In the genomic region with DNA sequence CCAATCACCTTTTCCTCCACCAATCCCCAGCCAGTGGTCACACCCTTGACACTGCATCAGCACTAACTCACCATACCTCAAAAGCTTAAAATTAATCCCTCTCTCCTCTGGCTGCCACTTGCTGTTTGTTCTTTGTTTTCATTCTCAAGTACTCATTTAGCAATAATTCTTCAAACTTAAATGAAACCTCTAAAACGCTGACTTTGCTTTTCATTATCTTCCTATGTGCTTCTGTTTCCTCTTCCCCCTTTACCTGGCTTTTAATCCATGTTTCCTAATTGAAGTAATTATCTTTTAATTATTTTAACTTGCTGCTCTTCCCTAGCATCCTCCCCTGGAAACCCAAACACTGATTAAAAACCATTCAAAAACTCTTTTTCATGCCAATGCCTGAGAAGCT, we compare ENCODE assay signal across 31 cellular contexts.
"Had no signal": no experiment of that assay in that cellular context is flagged by ENCODE, and none has a peak within 500 bp of the region (broad histone marks: within the 10 kb centered on the region; RNA-seq: fewer than 3 reads in every experiment).

No MANE protein-coding gene starts in this region.

- H3K36me3 ChIP-seq: brain microvascular endothelial cell, esophagus squamous epithelium, gastroesophageal sphincter, heart right ventricle, WERI-Rb-1 had no signal

- H3K79me2 ChIP-seq: hepatocyte had no signal

- ATAC-seq: activated CD4-positive, CD25-positive, alpha-beta regulatory T cell treated with anti-CD3 and anti-CD28 coated beads, Interleukin-2, amount 50 U/mL, for 24 hours; activated CD8-positive, alpha-beta T cell treated with anti-CD3 and anti-CD28 coated beads for 36 hours; activated T-cell treated with anti-CD3 and anti-CD28 coated beads, Interleukin-2, amount 50 U/mL, for 4 hours; activated T-helper 17 cell treated with anti-CD3 and anti-CD28 coated beads, Interleukin-2, amount 50 U/mL, for 72 hours; effector memory CD8-positive, alpha-beta T cell; gastroesophageal sphincter; heart right ventricle had no signal

- H3K4me3 ChIP-seq: esophagus squamous epithelium, gastroesophageal sphincter, heart right ventricle, hepatocyte had no signal

- DNase-seq: activated B cell treated with CpG ODN at 0.5 μM for 24 hours; activated CD4-positive, alpha-beta T cell treated with anti-CD3 and anti-CD28 coated beads for 48 hours; activated CD4-positive, alpha-beta T cell treated with anti-CD3 and anti-CD28 coated beads, Interleukin-2, amount 50 U/mL, for 1 hour; activated CD4-positive, alpha-beta T cell treated with anti-CD3 and anti-CD28 coated beads, Interleukin-2, amount 50 U/mL, for 48 hours; activated CD8-positive, alpha-beta memory T cell treated with anti-CD3 and anti-CD28 coated beads for 24 hours; activated CD8-positive, alpha-beta T cell treated with anti-CD3 and anti-CD28 coated beads for 36 hours; activated effector memory CD4-positive, alpha-beta T cell treated with Interleukin-2 at 50 U/mL for 16 hours; activated gamma-delta T cell treated with Interleukin-2 at 50 U/mL for 16 hours; activated naive CD4-positive, alpha-beta T cell treated with anti-CD3 and anti-CD28 coated beads, Interleukin-2, amount 50 U/mL, for 16 hours; activated naive CD4-positive, alpha-beta T cell treated with Interleukin-2 at 50 U/mL for 16 hours; activated T-cell treated with anti-CD3 and anti-CD28 coated beads, Interleukin-2, amount 50 U/mL, for 4 hours; amniotic stem cell; anterior cingulate cortex; brain microvascular endothelial cell; caudate nucleus; cortex of kidney; dermis blood vessel endothelial cell; effector CD4-positive, alpha-beta T cell; effector memory CD8-positive, alpha-beta T cell; erythroblast; esophagus squamous epithelium; foreskin melanocyte; heart right ventricle; T1000; WERI-Rb-1 had no signal

- H3K4me1 ChIP-seq: esophagus squamous epithelium, gastroesophageal sphincter had no signal

- H3K4me2 ChIP-seq: hepatocyte had no signal

- H3K27me3 ChIP-seq: brain microvascular endothelial cell, esophagus squamous epithelium, gastroesophageal sphincter, heart right ventricle, hepatocyte had no signal

- FAIRE-seq: astrocyte, colon had no signal

- H2AFZ ChIP-seq: hepatocyte had no signal

- H3K9me3 ChIP-seq: esophagus squamous epithelium, gastroesophageal sphincter, heart right ventricle had no signal

- H3K27ac ChIP-seq: brain microvascular endothelial cell, esophagus squamous epithelium, gastroesophageal sphincter, heart right ventricle, hepatocyte, WERI-Rb-1 had no signal
